In genomic region chr1:66360285-66360724, GRCh38 we compare ENCODE assay signal across 8 cellular contexts.
DNase-seq lines count a peak whose midpoint lies in the region; ATAC-seq, FAIRE-seq and TF ChIP-seq lines count a peak whose summit lies in the region.

No MANE protein-coding gene starts in this region.

- POLR2A ChIA-PET in GM10248 (lab: Yijun Ruan, JAX), result interaction anchor here (0.9 kb wide), 1 partner anchor 10 kb away, joined by 3 read pairs; no protein-coding TSS in a partner anchor

- intact Hi-C loops in Right ventricle myocardium superior (cut with DNase I), result no loop called here
- intact Hi-C loops in spleen (cut with DNase I; ENCODE audit: low total_unique reads), result no loop called here
- intact Hi-C loops in left lung (cut with DNase I), result no loop called here

- CTCF ChIA-PET in GM10248 (lab: Yijun Ruan, JAX), result interaction anchor here (0.6 to 12.2 kb wide), 21 partner anchors 9 to 112 kb away, joined by 3 to 113 read pairs (median 5); no protein-coding TSS in a partner anchor

- WGBS in spleen, 5 donors, result 53 to 60% (median 57%) methylated on average over 3 of the region's 3 CpGs

- H3K36me3 ChIP-seq in spleen, result peaks cover 0 to 82% (median 45%) of the 10 kb centered on the region in 6 donors
- peaks cover 0 to 69% of the 10 kb centered on the region in 2 donors for H3K36me3 ChIP-seq in left lung

- H3K9me3 ChIP-seq in spleen (no peaks in the 10 kb centered on the region), left lung (no peaks in the 10 kb centered on the region)

- no peak overlapping the region for H3K4me3 ChIP-seq in spleen
- H3K4me3 ChIP-seq in left lung, result no peak overlapping the region

- H3K27me3 ChIP-seq in spleen (replicated peaks in 1 of 7) (no peaks in the 10 kb centered on the region), left lung (no peaks in the 10 kb centered on the region)

- H3K4me1 ChIP-seq in spleen (peaks cover 6 to 90% (median 41%) of the 10 kb centered on the region in 6 donors), left lung (peaks cover 7 to 32% of the 10 kb centered on the region in 2 donors)

- no peak for TF ChIP-seq POLR2A in spleen (IDR thresholded peaks at IDR 0.05)

- no peak for FAIRE-seq in RCC 7860 (lab: Jason Lieb, UNC)

- TF ChIP-seq CTCF in GM10248 (IDR thresholded peaks at IDR 0.05; ENCODE audit: control extremely low read depth, extremely low read depth, low read depth, missing control alignments), result peak; percentile 36
- no peak for TF ChIP-seq CTCF in spleen (IDR thresholded peaks at IDR 0.05 in 8 of 11, conservative IDR thresholded peaks at IDR 0.05 in 3 of 11)
- TF ChIP-seq CTCF in left lung (IDR thresholded peaks at IDR 0.05), result no peak

- H3K27ac ChIP-seq in spleen (peak overlapping the region in 4 of 8 donors; percentile 35 to 47 (median 38)), left lung (no peak overlapping the region)

- peak; percentile 54 for ATAC-seq in GM21723 (IDR thresholded peaks at IDR 0.05; ENCODE audit: unreplicated experiment)
- ATAC-seq in Right ventricle myocardium superior (ENCODE audit: poor library complexity), result peak; percentile 59
- ATAC-seq in left lung, result no peak

- no peak for DNase-seq in GM10248 (ENCODE audit: extremely low spot score)
- DNase-seq in NCI-H2107 (lab: John Stamatoyannopoulos, UW), result peak; percentile 78
- no peak for DNase-seq in Right ventricle myocardium superior
- no peak for DNase-seq in spleen
- DNase-seq in glomerular visceral epithelial cell (ENCODE audit: extremely low spot score), result no peak
- DNase-seq in left lung, result no peak
- DNase-seq in RCC 7860 (ENCODE audit: low spot score), result no peak
